Comparison of ENCODE assay signal across 1 cellular context in genomic region chr6:4786936-4787504, GRCh38.
TF ChIP-seq lines count a peak whose summit lies in the region.

No MANE protein-coding gene starts in this region.

TF ChIP-seq in HepG2, 621 proteins besides CTCF, POLR2A, EP300 and RAD21 (continued from another document):
- TF ChIP-seq THAP8 (CRISPR knock-in tag; IDR thresholded peaks at IDR 0.05; ENCODE audit: borderline replicate concordance): 0 out of 2 replicates have a peak, but pooled peaks have one; percentile 34
- no peak for TF ChIP-seq SP1 (IDR thresholded peaks at IDR 0.05)
- TF ChIP-seq SP1 (CRISPR knock-in tag; IDR thresholded peaks at IDR 0.05): no peak
- no peak for TF ChIP-seq ATF6 (CRISPR knock-in tag; conservative IDR thresholded peaks at IDR 0.05)
- no peak for TF ChIP-seq TEF (CRISPR knock-in tag; IDR thresholded peaks at IDR 0.05)
